1 cellular context compared by ENCODE assay signal in the genomic region with DNA sequence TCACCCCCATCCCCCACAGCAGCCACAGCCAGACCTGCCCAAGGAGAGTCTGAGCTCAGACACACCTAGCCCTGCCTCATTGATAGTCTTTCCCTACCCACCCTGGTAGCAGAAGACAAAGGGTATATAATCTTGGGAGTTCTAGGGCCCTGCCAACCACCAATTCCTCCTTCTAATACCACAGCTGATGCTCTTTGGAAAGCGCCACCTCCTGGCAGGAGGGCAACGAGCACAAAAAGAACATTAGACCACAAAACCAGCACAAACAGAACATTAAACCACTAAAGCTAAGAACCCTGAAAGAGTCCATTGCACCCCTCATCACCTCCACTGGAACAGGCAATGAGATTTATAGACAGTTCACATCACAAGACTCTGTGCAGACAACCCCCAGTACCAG.
TF ChIP-seq lines count a peak whose summit lies in the region.

No MANE protein-coding gene starts in this region.

TF ChIP-seq in SK-N-SH treated with all-trans-retinoic acid at 6 μM for 48 hours, 23 proteins besides CTCF, POLR2A, EP300 and RAD21 (continued from another document):
- TF ChIP-seq CSDC2 (CRISPR knock-in tag; IDR thresholded peaks at IDR 0.05): no peak
- no peak for TF ChIP-seq TCF4 (CRISPR knock-in tag; IDR thresholded peaks at IDR 0.05; ENCODE audit: borderline replicate concordance)
- no peak for TF ChIP-seq GLIS3 (CRISPR knock-in tag; IDR thresholded peaks at IDR 0.05)
- TF ChIP-seq, protein P1, sequence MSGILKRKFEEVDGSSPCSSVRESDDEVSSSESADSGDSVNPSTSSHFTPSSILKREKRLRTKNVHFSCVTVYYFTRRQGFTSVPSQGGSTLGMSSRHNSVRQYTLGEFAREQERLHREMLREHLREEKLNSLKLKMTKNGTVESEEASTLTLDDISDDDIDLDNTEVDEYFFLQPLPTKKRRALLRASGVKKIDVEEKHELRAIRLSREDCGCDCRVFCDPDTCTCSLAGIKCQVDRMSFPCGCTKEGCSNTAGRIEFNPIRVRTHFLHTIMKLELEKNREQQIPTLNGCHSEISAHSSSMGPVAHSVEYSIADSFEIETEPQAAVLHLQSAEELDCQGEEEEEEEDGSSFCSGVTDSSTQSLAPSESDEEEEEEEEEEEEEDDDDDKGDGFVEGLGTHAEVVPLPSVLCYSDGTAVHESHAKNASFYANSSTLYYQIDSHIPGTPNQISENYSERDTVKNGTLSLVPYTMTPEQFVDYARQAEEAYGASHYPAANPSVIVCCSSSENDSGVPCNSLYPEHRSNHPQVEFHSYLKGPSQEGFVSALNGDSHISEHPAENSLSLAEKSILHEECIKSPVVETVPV (CRISPR knock-in tag; IDR thresholded peaks at IDR 0.05): no peak
- TF ChIP-seq CREB5 (CRISPR knock-in tag; IDR thresholded peaks at IDR 0.05; ENCODE audit: low read depth): no peak
- TF ChIP-seq OSR1 (CRISPR knock-in tag; IDR thresholded peaks at IDR 0.05): no peak
- no peak for TF ChIP-seq TOX (CRISPR knock-in tag; IDR thresholded peaks at IDR 0.05; ENCODE audit: borderline replicate concordance)
